Comparison of ENCODE assay signal across 8 cellular contexts in genomic region chr6:24775520-24776058, GRCh38. TPM values are rescaled to one million over a fixed set of nuclear protein-coding genes. Genes with fewer than 3 reads are reported as not detected.
DNase-seq lines count a peak whose midpoint lies in the region; ATAC-seq and TF ChIP-seq lines count a peak whose summit lies in the region.

No MANE protein-coding gene starts in this region.

- H3K9me3 Mint-ChIP-seq in dendritic cell treated with granulocyte-macrophage colony-stimulating factor and Interleukin-4, amounts not matched to agents 40 ng/mL and 50 ng/mL, for 4 days = no peaks in the 10 kb centered on the region

- H3K27ac ChIP-seq in uterus = peak overlapping the region; percentile 96 to 99

- H3K36me3 Mint-ChIP-seq in dendritic cell treated with granulocyte-macrophage colony-stimulating factor and Interleukin-4, amounts not matched to agents 40 ng/mL and 50 ng/mL, for 4 days (ENCODE audit: low read depth) = peaks cover 11% of the 10 kb centered on the region

- ATAC-seq in HG02759 (IDR thresholded peaks at IDR 0.05; ENCODE audit: unreplicated experiment) (peak; percentile 11), mucosa of descending colon (no peak)

- TF ChIP-seq CTCF in GM06990 (IDR thresholded peaks at IDR 0.05; ENCODE audit: insufficient read depth, low read length, poor library complexity, severe bottlenecking) (no peak), mucosa of descending colon (IDR thresholded peaks at IDR 0.05) (no peak), uterus (IDR thresholded peaks at IDR 0.05) (no peak)

- H3K4me1 ChIP-seq in mucosa of descending colon (ENCODE audit: low read depth) (peaks cover 16% of the 10 kb centered on the region), uterus (no peaks in the 10 kb centered on the region)

- H3K36me3 ChIP-seq in GM06990 (ENCODE audit: control insufficient read depth, insufficient read depth, low read length) (no peaks in the 10 kb centered on the region), mucosa of descending colon (ENCODE audit: low read depth) (no peaks in the 10 kb centered on the region), uterus (no peaks in the 10 kb centered on the region)

- H3K4me1 Mint-ChIP-seq in dendritic cell treated with granulocyte-macrophage colony-stimulating factor and Interleukin-4, amounts not matched to agents 40 ng/mL and 50 ng/mL, for 4 days (ENCODE audit: low read depth) = peaks cover 30% of the 10 kb centered on the region

- TF ChIP-seq POLR2A in uterus (IDR thresholded peaks at IDR 0.05) = no peak

- peak overlapping the region; percentile 99 for H3K4me3 Mint-ChIP-seq in dendritic cell treated with granulocyte-macrophage colony-stimulating factor and Interleukin-4, amounts not matched to agents 40 ng/mL and 50 ng/mL, for 4 days

- no peaks in the 10 kb centered on the region for H3K27me3 Mint-ChIP-seq in dendritic cell treated with granulocyte-macrophage colony-stimulating factor and Interleukin-4, amounts not matched to agents 40 ng/mL and 50 ng/mL, for 4 days

- H3K4me3 ChIP-seq in GM06990 (replicated peaks; ENCODE audit: low read depth, low read length) (peak overlapping the region; percentile 90), mucosa of descending colon (peak overlapping the region; percentile 83), uterus (peak overlapping the region; percentile 96 to 100)

- DNase-seq in GM06990 (ENCODE audit: extremely low read depth, insufficient read length) (peak; percentile 31), SW480 (ENCODE audit: low spot score) (peak; percentile 31), mucosa of descending colon (no peak), uterus (no peak), NCI-H345 treated with DMSO at 0.1 percent for 48 hours (lab: John Stamatoyannopoulos, UW; ENCODE audit: unreplicated experiment) (no peak), NCI-H510A treated with DMSO at 0.1 percent for 48 hours (lab: John Stamatoyannopoulos, UW) (no peak)

- H3K27me3 ChIP-seq in GM06990 (replicated peaks; ENCODE audit: control insufficient read depth, insufficient read depth, low read length) (no peaks in the 10 kb centered on the region), uterus (no peaks in the 10 kb centered on the region)

- H3K27ac Mint-ChIP-seq in dendritic cell treated with granulocyte-macrophage colony-stimulating factor and Interleukin-4, amounts not matched to agents 40 ng/mL and 50 ng/mL, for 4 days = peak overlapping the region; percentile 95

- intact Hi-C loops in dendritic cell treated with granulocyte-macrophage colony-stimulating factor and Interleukin-4, amounts not matched to agents 40 ng/mL and 50 ng/mL, for 4 days (cut with micrococcal nuclease) = loop anchor here (2.0 to 10.0 kb wide), 2 partner anchors 55 to 299 kb away; no protein-coding TSS in a partner anchor
- intact Hi-C loops in mucosa of descending colon (cut with DNase I, micrococcal nuclease) = loop anchor here in 1 of 2 donors (10.0 kb wide), 1 partner anchor 111 kb away; the partner anchor contains the start of genes ACOT13 and TDP2
- intact Hi-C loops in uterus (cut with DNase I; ENCODE audit: low total_unique reads) = no loop called here

- H3K9me3 ChIP-seq in mucosa of descending colon = no peaks in the 10 kb centered on the region
- no peaks in the 10 kb centered on the region for H3K9me3 ChIP-seq in uterus

RNA-seq across cellular contexts. Expression of gene GMNN, which starts 0.9 kb away (rescaled TPM):
- total RNA-seq in mucosa of descending colon (10 to 100 TPM; 20.6 to 62.0 (median 45.8) TPM), uterus (10 to 100 TPM in 2 of 4 donors, 1 to 10 TPM in 2; 8.7 to 28.2 (median 17.4) TPM)

RNA-seq across cellular contexts. Expression of gene ARMH2, which starts 23.1 kb away (rescaled TPM):
- total RNA-seq in mucosa of descending colon (not detected), uterus (not detected)

RNA-seq across cellular contexts. Expression of gene C6orf62, which starts 56.6 kb away (rescaled TPM):
- total RNA-seq in mucosa of descending colon (10 to 100 TPM; 70.3 to 85.1 (median 85.1) TPM), uterus (10 to 100 TPM; 14.3 to 93.7 (median 59.9) TPM)

Comparison
In these comparisons a context has a peak if more than half of its experiments do, and no peak if none do; other contexts are left out.
1. DNase-seq: peak in GM06990 (single experiment) and SW480 (single experiment); none in mucosa of descending colon (0 of 3), uterus (0 of 2), NCI-H345 treated with DMSO at 0.1 percent for 48 hours (single experiment) and NCI-H510A treated with DMSO at 0.1 percent for 48 hours (single experiment).
2. Peak in every context shown above with its lines, with median percentiles within 50 percentile points of each other: H3K4me3 ChIP-seq.